Comparison of ENCODE assay signal across 8 cellular contexts in genomic region chr21:33325222-33326067, GRCh38. TPM values are rescaled to one million over a fixed set of nuclear protein-coding genes. Genes with fewer than 3 reads are reported as not detected.
DNase-seq lines count a peak whose midpoint lies in the region; ATAC-seq and TF ChIP-seq lines count a peak whose summit lies in the region.

No MANE protein-coding gene starts in this region.

- peak; percentile 65 for DNase-seq in AG08395 (ENCODE audit: low spot score)
- DNase-seq in NCI-H446 treated with DMSO at 0.1 percent for 48 hours (lab: John Stamatoyannopoulos, UW), result peak; percentile 14
- peak in 2 of 3 experiments; percentile 19 to 41 for DNase-seq in activated CD8-positive, alpha-beta memory T cell treated with anti-CD3 and anti-CD28 coated beads for 48 hours (ENCODE audit: low read depth in 2 of 3, low spot score in 2 of 3)
- peak; percentile 76 for DNase-seq in epithelial cell of esophagus (ENCODE audit: low read depth)
- peak; percentile 57 for DNase-seq in mucosa of gallbladder (ENCODE audit: low spot score)
- DNase-seq in stimulated activated CD8-positive, alpha-beta memory T cell treated with anti-CD3 and anti-CD28 coated beads, Interleukin-4, amount 100 ng/mL, for 4 hours (ENCODE audit: low read depth in 2 of 2, low spot score in 1 of 2), result peak; percentile 27 to 44

- H3K4me3 ChIP-seq in epithelial cell of esophagus (ENCODE audit: low read length), result peak overlapping the region; percentile 93

- ATAC-seq in GM18858 (IDR thresholded peaks at IDR 0.05; ENCODE audit: unreplicated experiment) (peak; percentile 15), HG03097 (IDR thresholded peaks at IDR 0.05; ENCODE audit: low FRiP score, unreplicated experiment) (peak; percentile 30)

- no peak for TF ChIP-seq CTCF in epithelial cell of esophagus (IDR thresholded peaks at IDR 0.05; ENCODE audit: insufficient read depth, low read depth, low read length, missing control alignments)

RNA-seq across cellular contexts. Expression of gene IFNAR1, which starts 0.7 kb away (rescaled TPM):
- 59.0 TPM for total RNA-seq in mucosa of gallbladder

RNA-seq across cellular contexts. Expression of gene IL10RB, which starts 59.3 kb away (rescaled TPM):
- 31.2 TPM for total RNA-seq in mucosa of gallbladder

Comparison
In these comparisons a context has a peak if more than half of its experiments do, and no peak if none do; other contexts are left out.
1. Peak in every context shown above with its lines: DNase-seq, ATAC-seq and H3K4me3 ChIP-seq.
2. DNase-seq: peak in every context shown above with its lines; median percentile 76 in epithelial cell of esophagus; 65 in AG08395; 57 in mucosa of gallbladder; 36 in stimulated activated CD8-positive, alpha-beta memory T cell treated with anti-CD3 and anti-CD28 coated beads, Interleukin-4, amount 100 ng/mL, for 4 hours; 30 in activated CD8-positive, alpha-beta memory T cell treated with anti-CD3 and anti-CD28 coated beads for 48 hours; 14 in NCI-H446 treated with DMSO at 0.1 percent for 48 hours.